In the genomic region with DNA sequence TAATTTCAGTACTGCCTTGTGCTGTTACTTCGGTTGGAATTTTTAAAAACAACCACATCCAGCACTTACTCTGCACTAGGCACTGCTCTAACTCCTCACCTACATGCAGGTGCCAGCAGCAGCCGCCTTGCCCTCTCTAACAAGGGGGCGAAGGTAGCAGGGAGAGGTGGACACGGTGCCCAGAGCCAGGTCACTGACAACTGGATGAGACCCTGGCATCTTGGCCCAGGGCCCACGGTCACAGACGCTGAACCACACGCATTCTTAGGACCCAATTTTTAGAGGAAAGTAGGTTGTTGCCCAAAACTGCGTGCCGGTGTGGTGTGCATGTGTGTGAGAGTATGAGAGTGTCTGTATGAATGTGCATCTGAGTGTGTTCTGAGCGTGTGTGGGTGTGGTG, we compare ENCODE assay signal across 27 cellular contexts.
"Had no signal": no experiment of that assay in that cellular context is flagged by ENCODE, and none has a peak within 500 bp of the region (broad histone marks: within the 10 kb centered on the region; RNA-seq: fewer than 3 reads in every experiment).

No MANE protein-coding gene starts in this region.

- H3K4me3 ChIP-seq: coronary artery, pancreas, psoas muscle, stomach, tibial artery had no signal

- H3K36me3 ChIP-seq: brain microvascular endothelial cell, esophagus squamous epithelium, heart right ventricle, pancreas, stomach, tibial artery had no signal

- H3K4me3 Mint-ChIP-seq: activated CD4-positive, alpha-beta memory T cell treated with anti-CD3 and anti-CD28 coated beads for 36 hours; activated T-helper 1 cell treated with anti-CD3 and anti-CD28 coated beads, Interleukin-12 subunit alpha, Interleukin-12 subunit beta, Interleukin-2, Interleukin-4 antibody, amounts not matched to agents 30 ng/mL and 10 ng/mL and 1 ng/mL, durations not matched to agents 14 hours and 24 hours and 36 hours; effector memory CD8-positive, alpha-beta T cell; mesothelial cell of epicardium; nephron progenitor cell; stimulated activated naive B cell treated with anti-CD40 and anti-IgM and Interleukin-4, amounts not matched to agents 10 μg/mL and 1 μg/mL and 100 μg/mL, for 72 hours had no signal

- H3K9me3 ChIP-seq: esophagus squamous epithelium, pancreas, psoas muscle, stomach, tibial artery had no signal

- DNase-seq: activated CD4-positive, alpha-beta memory T cell treated with anti-CD3 and anti-CD28 coated beads for 36 hours; activated CD4-positive, alpha-beta T cell treated with anti-CD3 and anti-CD28 coated beads for 48 hours; activated CD8-positive, alpha-beta memory T cell treated with anti-CD3 and anti-CD28 coated beads, Interleukin-2, amount 50 U/mL, for 4 hours; activated gamma-delta T cell treated with Interleukin-2 at 50 U/mL for 16 hours; activated naive CD4-positive, alpha-beta T cell treated with anti-CD3 and anti-CD28 coated beads, Interleukin-2, amount 50 U/mL, for 16 hours; activated T-cell treated with anti-CD3 and anti-CD28 coated beads, Interleukin-2, amount 50 U/mL, for 1 hour; amniotic stem cell; brain microvascular endothelial cell; dorsolateral prefrontal cortex; effector memory CD8-positive, alpha-beta T cell; esophagus squamous epithelium; foreskin melanocyte; heart right ventricle; kidney glomerular epithelial cell; naive B cell; nephron progenitor cell; pancreas; psoas muscle; stimulated activated CD4-positive, alpha-beta T cell treated with anti-CD3 and anti-CD28 coated beads, Interleukin-15, amount 100 ng/mL, for 24 hours; stimulated activated CD4-positive, alpha-beta T cell treated with anti-CD3 and anti-CD28 coated beads, Interleukin-2, amount 100 ng/mL, for 24 hours; stimulated activated naive B cell treated with anti-CD40 and anti-IgM and Interleukin-4, amounts not matched to agents 10 μg/mL and 1 μg/mL and 100 μg/mL, for 72 hours; stomach; T-helper 9 cell had no signal

- H3K27ac ChIP-seq: brain microvascular endothelial cell, dorsolateral prefrontal cortex, pancreas, psoas muscle, tibial artery had no signal

- H3K36me3 Mint-ChIP-seq: activated CD4-positive, alpha-beta memory T cell treated with anti-CD3 and anti-CD28 coated beads for 36 hours had no signal

- H3K4me1 ChIP-seq: pancreas had no signal

- H3K27ac Mint-ChIP-seq: activated CD4-positive, alpha-beta memory T cell treated with anti-CD3 and anti-CD28 coated beads for 36 hours; activated T-helper 1 cell treated with anti-CD3 and anti-CD28 coated beads, Interleukin-12 subunit alpha, Interleukin-12 subunit beta, Interleukin-2, Interleukin-4 antibody, amounts not matched to agents 30 ng/mL and 10 ng/mL and 1 ng/mL, durations not matched to agents 14 hours and 24 hours and 36 hours; effector memory CD8-positive, alpha-beta T cell; mesothelial cell of epicardium; nephron progenitor cell; stimulated activated naive B cell treated with anti-CD40 and anti-IgM and Interleukin-4, amounts not matched to agents 10 μg/mL and 1 μg/mL and 100 μg/mL, for 72 hours had no signal

- ATAC-seq: effector memory CD8-positive, alpha-beta T cell; pancreas; stimulated activated naive B cell treated with anti-CD40 and anti-IgM and Interleukin-4, amounts not matched to agents 10 μg/mL and 1 μg/mL and 100 μg/mL, for 72 hours had no signal

- H3K9me3 Mint-ChIP-seq: activated T-helper 1 cell treated with anti-CD3 and anti-CD28 coated beads, Interleukin-12 subunit alpha, Interleukin-12 subunit beta, Interleukin-2, Interleukin-4 antibody, amounts not matched to agents 30 ng/mL and 10 ng/mL and 1 ng/mL, durations not matched to agents 14 hours and 24 hours and 36 hours; effector memory CD8-positive, alpha-beta T cell; mesothelial cell of epicardium; stimulated activated naive B cell treated with anti-CD40 and anti-IgM and Interleukin-4, amounts not matched to agents 10 μg/mL and 1 μg/mL and 100 μg/mL, for 72 hours had no signal
